Comparison of ENCODE assay signal across 14 cellular contexts in the genomic region with DNA sequence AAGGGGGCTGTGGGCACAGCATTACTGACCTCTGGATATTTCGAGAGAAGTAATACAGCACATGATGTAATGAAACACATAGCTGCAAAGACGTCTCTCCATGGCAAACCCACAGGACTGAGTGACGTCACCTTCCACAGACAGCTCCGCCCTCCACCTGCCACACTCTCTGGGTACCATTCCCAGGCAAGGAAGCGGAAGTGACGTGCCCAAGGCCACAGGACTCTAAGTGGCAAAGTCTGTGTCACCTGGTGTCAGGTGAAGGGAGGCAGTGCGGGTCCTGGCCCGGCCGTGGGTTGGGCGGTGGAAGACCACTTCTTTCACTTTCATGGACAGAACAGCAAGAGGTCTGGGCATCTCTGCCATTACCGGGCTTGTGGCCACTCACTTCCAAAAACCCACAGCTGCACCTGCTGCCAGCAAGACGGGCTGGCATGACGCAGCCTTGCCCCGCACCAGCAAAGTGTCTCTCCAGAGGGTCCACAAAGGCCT. TPM values are rescaled to one million over a fixed set of nuclear protein-coding genes. Genes with fewer than 3 reads are reported as not detected.
A peak's percentile ranks its signal among the peaks of the same experiment; 100 is the strongest.
DNase-seq lines count a peak whose midpoint lies in the region; ATAC-seq and TF ChIP-seq lines count a peak whose summit lies in the region.
"Had no signal": no experiment of that assay in that cellular context is flagged by ENCODE, and none has a peak within 500 bp of the region (broad histone marks: within the 10 kb centered on the region; RNA-seq: fewer than 3 reads in every experiment).

No MANE protein-coding gene starts in this region.

- intact Hi-C loops in IMR-90 (cut with micrococcal nuclease) (no loop called here), upper lobe of right lung (cut with DNase I) (no loop called here)

- H2BK15ac ChIP-seq in H9 (ENCODE audit: low read depth, low read length) (no peak overlapping the region), IMR-90 (ENCODE audit: low read depth, low read length) (no peak overlapping the region)

- H4K8ac ChIP-seq in H9 (replicated peaks; ENCODE audit: insufficient read length, low read depth, low read length) (no peak overlapping the region), IMR-90 (ENCODE audit: low read depth in 2 of 2, low read length in 2 of 2) (no peak overlapping the region)

- no peak overlapping the region for H2BK120ac ChIP-seq in H9 (ENCODE audit: low read depth, low read length, poor library complexity, severe bottlenecking)
- H2BK120ac ChIP-seq in IMR-90 (ENCODE audit: low read depth, low read length) = no peak overlapping the region

- H3K27me3 ChIP-seq in H9 (ENCODE audit: insufficient read depth, low read length) = no peaks in the 10 kb centered on the region
- no peaks in the 10 kb centered on the region for H3K27me3 ChIP-seq in IMR-90 (ENCODE audit: control insufficient read depth, insufficient read depth, low read length)
- H3K27me3 ChIP-seq in upper lobe of right lung = no peaks in the 10 kb centered on the region
- H3K27me3 ChIP-seq: BE2C had no signal

- CTCF ChIA-PET in IMR-90 (lab: Yijun Ruan, JAX) = interaction anchor here (0.9 kb wide), 1 partner anchor 102 kb away, joined by 4 read pairs; no protein-coding TSS in a partner anchor

- H2AFZ ChIP-seq in H9 (ENCODE audit: low read length) (no peak overlapping the region), IMR-90 (replicated peaks; ENCODE audit: low read length, poor library complexity) (peak overlapping the region; percentile 34)
- H2AFZ ChIP-seq: GM23338 had no signal

- no peak overlapping the region for H4K5ac ChIP-seq in H9 (ENCODE audit: insufficient read length, low read depth, low read length)
- H4K5ac ChIP-seq in IMR-90 (ENCODE audit: low read depth, low read length) = no peak overlapping the region

- H3T11ph ChIP-seq in H9 (ENCODE audit: low read length) = no peak overlapping the region

- no peaks in the 10 kb centered on the region for H3K23me2 ChIP-seq in H9 (ENCODE audit: insufficient read length, low read depth, low read length, poor library complexity, severe bottlenecking)

- POLR2A ChIA-PET in IMR-90 (lab: Charles Lee; ENCODE audit: unreplicated experiment) = no interaction called here

- no peak for TF ChIP-seq RAD21 in IMR-90 (IDR thresholded peaks at IDR 0.05; ENCODE audit: low read length)

- H2BK5ac ChIP-seq in H9 (ENCODE audit: insufficient read length, low read length) = no peak overlapping the region
- no peak overlapping the region for H2BK5ac ChIP-seq in IMR-90 (ENCODE audit: low read depth, low read length, poor library complexity, severe bottlenecking)

- H3K4ac ChIP-seq in H9 (ENCODE audit: low read depth, low read length) = no peak overlapping the region
- no peak overlapping the region for H3K4ac ChIP-seq in IMR-90 (ENCODE audit: low read depth, low read length)

- H2AK5ac ChIP-seq in H9 (ENCODE audit: insufficient read length, low read length) (no peak overlapping the region), IMR-90 (ENCODE audit: low read depth, low read length) (no peak overlapping the region)

- H3K79me2 ChIP-seq in H9 (ENCODE audit: insufficient read depth, low read length) = no peaks in the 10 kb centered on the region

- no peaks in the 10 kb centered on the region for H3K79me1 ChIP-seq in H9 (ENCODE audit: insufficient read depth, low read depth, low read length, poor library complexity, severe bottlenecking)
- peaks cover 3 to 15% of the 10 kb centered on the region in 2 experiments; a peak in 2 of 4 replicates for H3K79me1 ChIP-seq in IMR-90 (ENCODE audit: low read depth in 1 of 2, low read length in 2 of 2)

- no peak overlapping the region for H3K4me3 Mint-ChIP-seq in H9
- H3K4me3 Mint-ChIP-seq: CD4-positive, alpha-beta memory T cell; GM23338 had no signal

- peaks cover 4 to 5% of the 10 kb centered on the region in 2 experiments; a peak in 3 of 4 replicates for H3K4me1 Mint-ChIP-seq in H9

- TF ChIP-seq CTCF in H9 (conservative IDR thresholded peaks at IDR 0.05) (no peak), IMR-90 (conservative IDR thresholded peaks at IDR 0.05; ENCODE audit: low read depth, low read length) (no peak), upper lobe of right lung (IDR thresholded peaks at IDR 0.05) (no peak)

- H3K23ac ChIP-seq in H9 (ENCODE audit: insufficient read length, low read depth, low read length) = no peak overlapping the region
- no peak overlapping the region for H3K23ac ChIP-seq in IMR-90 (ENCODE audit: low read depth, low read length)

- H2BK12ac ChIP-seq in H9 (ENCODE audit: insufficient read length, low read depth, low read length) = no peak overlapping the region

- H3K4me1 ChIP-seq in H9 (ENCODE audit: insufficient read depth, low read length) (no peaks in the 10 kb centered on the region), IMR-90 (ENCODE audit: control insufficient read depth, insufficient read depth, low read length) (peaks cover 2% of the 10 kb centered on the region; the same call in 1 of the 2 replicates), upper lobe of right lung (peaks cover 3% of the 10 kb centered on the region)
- H3K4me1 ChIP-seq: A549 had no signal

- H3K4me3 ChIP-seq in IMR-90 (ENCODE audit: insufficient read depth, low read depth, low read length) (no peak overlapping the region), upper lobe of right lung (no peak overlapping the region)
- H3K4me3 ChIP-seq: A549, GM23338 had no signal

- in situ Hi-C loops in IMR-90 (cut with MboI; ENCODE audit: low sequenced_read_pairs) = no loop called here

- no CpG with 5 or more reads among the region's 14 CpGs for WGBS in H9 (ENCODE audit: extremely low coverage, insufficient read length, low lambda C conversion rate)
- WGBS in IMR-90 (ENCODE audit: extremely low coverage in 2 of 2, insufficient read length in 1 of 2), 2 experiments = 96% methylated on average over 4 of the region's 14 CpGs; no CpG with 5 or more reads in 1 of the 2 experiments

- no peak overlapping the region for H2BK20ac ChIP-seq in H9 (ENCODE audit: low read depth, low read length, poor library complexity, severe bottlenecking)
- no peak overlapping the region for H2BK20ac ChIP-seq in IMR-90 (ENCODE audit: low read depth, low read length)

- no peak overlapping the region for H3K56ac ChIP-seq in H9 (ENCODE audit: insufficient read length, low read depth, low read length)
- H3K56ac ChIP-seq in IMR-90 (ENCODE audit: extremely low read depth, insufficient read depth, low read length) = no peak overlapping the region

- H4K91ac ChIP-seq in H9 (ENCODE audit: insufficient read length, low read depth, low read length) (no peak overlapping the region), IMR-90 (ENCODE audit: insufficient read depth, low read depth, low read length) (no peak overlapping the region)

- peak overlapping the region in 2 of 3 experiments; percentile 70 to 76; a peak in 2 of 7 replicates for H3K27ac Mint-ChIP-seq in H9
- H3K27ac Mint-ChIP-seq: CD4-positive, alpha-beta memory T cell; GM23338 had no signal

- H4K20me1 ChIP-seq in H9 (ENCODE audit: control insufficient read depth, insufficient read depth, insufficient read length) = no peaks in the 10 kb centered on the region
- no peaks in the 10 kb centered on the region; the same call in none of the 2 replicates for H4K20me1 ChIP-seq in IMR-90 (ENCODE audit: insufficient read depth, low read length)

- DNase-seq in H9 (no peak), IMR-90 (no peak), myocyte (ENCODE audit: low read depth) (peak; percentile 31), upper lobe of right lung (peak; percentile 45), occipital lobe (lab: John Stamatoyannopoulos, UW) (no peak)
- DNase-seq in stimulated activated CD4-positive, alpha-beta T cell treated with anti-CD3 and anti-CD28 coated beads, Interleukin-2, amount 100 ng/mL, for 24 hours = no peak
- DNase-seq: BE2C; CD4-positive, alpha-beta memory T cell; DMS153; DMS79 treated with DMSO at 0.1 percent for 48 hours; EL had no signal

- H3K36me3 ChIP-seq in IMR-90 (ENCODE audit: control insufficient read depth, insufficient read depth, low read length) (peaks cover 41% of the 10 kb centered on the region), upper lobe of right lung (peaks cover 61% of the 10 kb centered on the region)

- H3K27ac ChIP-seq in H9 (ENCODE audit: insufficient read length, low read depth, low read length) = no peak overlapping the region
- no peak overlapping the region for H3K27ac ChIP-seq in IMR-90 (ENCODE audit: insufficient read depth, low read length)
- peak overlapping the region; percentile 76 for H3K27ac ChIP-seq in upper lobe of right lung
- H3K27ac ChIP-seq: A549, C4-2B had no signal

- H3K36me3 Mint-ChIP-seq in H9 (ENCODE audit: insufficient read depth in 1 of 3, low read depth in 3 of 3) = peaks cover 38 to 81% (median 79%) of the 10 kb centered on the region in 3 experiments; a peak in 6 of 7 replicates

- no peaks in the 10 kb centered on the region for H3K9me1 ChIP-seq in IMR-90 (ENCODE audit: insufficient read depth, low read length)

- H3K9me3 ChIP-seq in H9 (ENCODE audit: control insufficient read depth, low read depth, low read length) (no peaks in the 10 kb centered on the region), IMR-90 (ENCODE audit: control insufficient read depth, insufficient read depth, low read length) (no peaks in the 10 kb centered on the region), upper lobe of right lung (no peaks in the 10 kb centered on the region)
- H3K9me3 ChIP-seq: A549, BE2C had no signal

- no peaks in the 10 kb centered on the region for H3K27me3 Mint-ChIP-seq in H9 (ENCODE audit: low read depth)
- H3K27me3 Mint-ChIP-seq: CD4-positive, alpha-beta memory T cell had no signal

- no peak overlapping the region for H3K4me2 ChIP-seq in H9 (ENCODE audit: insufficient read depth, insufficient read length, low read length)
- no peak overlapping the region for H3K4me2 ChIP-seq in IMR-90 (ENCODE audit: low read depth, low read length)
- H3K4me2 ChIP-seq: A549, GM23338 had no signal

- no peak for ATAC-seq in IMR-90 (ENCODE audit: low read depth)
- no peak for ATAC-seq in upper lobe of right lung
- ATAC-seq: A549, GM23338 had no signal

- H3K9me3 Mint-ChIP-seq in H9 = no peaks in the 10 kb centered on the region
- H3K9me3 Mint-ChIP-seq: CD4-positive, alpha-beta memory T cell; GM23338 had no signal

- TF ChIP-seq POLR2A in IMR-90 (IDR thresholded peaks at IDR 0.05; ENCODE audit: low read depth, low read length) = no peak

- BruUV-seq in IMR-90 (replicated peaks; lab: Mats Ljungman, UMichigan) = no TSS peak

- dilution Hi-C loops in IMR-90 (cut with HindIII; ENCODE audit: low sequenced_read_pairs, unreplicated experiment) = no loop called here

- H3K9ac ChIP-seq in H9 (ENCODE audit: extremely low read depth, insufficient read length, low read length) = no peak overlapping the region
- no peak overlapping the region for H3K9ac ChIP-seq in IMR-90 (ENCODE audit: low read depth, low read length)

- H2AK9ac ChIP-seq in IMR-90 (replicated peaks; ENCODE audit: low read depth, low read length, poor library complexity) = no peak overlapping the region

- H3K18ac ChIP-seq in H9 (ENCODE audit: insufficient read length, low read depth, low read length) = no peak overlapping the region
- H3K18ac ChIP-seq in IMR-90 (ENCODE audit: low read depth, low read length) = no peak overlapping the region

- H3K14ac ChIP-seq in H9 (ENCODE audit: insufficient read depth, low read length) = no peak overlapping the region
- H3K14ac ChIP-seq in IMR-90 (replicated peaks; ENCODE audit: low read depth, low read length) = no peak overlapping the region

RNA-seq across cellular contexts. Expression of gene ADPRHL1, which starts 6.8 kb away (rescaled TPM):
- 2.7 and 2.8 TPM in 2 replicates for total RNA-seq in H9 (2021)
- total RNA-seq in IMR-90 (2012; rRNA removed) = 0.28 and 0.36 TPM in 2 replicates
- polyA plus RNA-seq in IMR-90 (2012; rRNA removed) = 0.67 and 0.69 TPM in 2 replicates
- 0.65 and 0.70 TPM in 2 replicates for polyA plus RNA-seq in IMR-90 (2012; cell fraction: cytosol; rRNA removed)
- 3.2 and 4.4 TPM in 2 replicates for polyA plus RNA-seq in IMR-90 (2012; cell fraction: nucleus; rRNA removed; ENCODE audit: low replicate concordance)
- total RNA-seq in myocyte = 6.6 and 8.4 TPM in 2 replicates
- 6.8 TPM for polyA plus RNA-seq in myocyte (2012)
- total RNA-seq in upper lobe of right lung = 1.9 TPM
- 0.62 TPM for total RNA-seq in occipital lobe

RNA-seq across cellular contexts. Expression of gene DCUN1D2, which starts 30.4 kb away (rescaled TPM):
- total RNA-seq in H9 (2021) = 36.8 and 44.0 TPM in 2 replicates
- 6.9 and 8.1 TPM in 2 replicates for total RNA-seq in IMR-90 (2012; rRNA removed)
- 7.9 and 11.5 TPM in 2 replicates for polyA plus RNA-seq in IMR-90 (2012; rRNA removed)
- polyA plus RNA-seq in IMR-90 (2012; cell fraction: cytosol; rRNA removed) = 4.2 and 6.5 TPM in 2 replicates
- 43.9 and 65.7 TPM in 2 replicates for polyA plus RNA-seq in IMR-90 (2012; cell fraction: nucleus; rRNA removed; ENCODE audit: low replicate concordance)
- 26.2 and 27.2 TPM in 2 replicates for total RNA-seq in myocyte
- 18.2 TPM for polyA plus RNA-seq in myocyte (2012)
- 24.6 TPM for total RNA-seq in upper lobe of right lung
- total RNA-seq in occipital lobe = 19.2 TPM

Comparison
In these comparisons a context has a peak if more than half of its experiments do, and no peak if none do; other contexts are left out.
1. DNase-seq: peak in myocyte (single experiment) and upper lobe of right lung (single experiment); none in H9 (single experiment), IMR-90 (single experiment), occipital lobe (single experiment) and stimulated activated CD4-positive, alpha-beta T cell treated with anti-CD3 and anti-CD28 coated beads, Interleukin-2, amount 100 ng/mL, for 24 hours (0 of 2).